8 cellular contexts compared by ENCODE assay signal in the genomic region with DNA sequence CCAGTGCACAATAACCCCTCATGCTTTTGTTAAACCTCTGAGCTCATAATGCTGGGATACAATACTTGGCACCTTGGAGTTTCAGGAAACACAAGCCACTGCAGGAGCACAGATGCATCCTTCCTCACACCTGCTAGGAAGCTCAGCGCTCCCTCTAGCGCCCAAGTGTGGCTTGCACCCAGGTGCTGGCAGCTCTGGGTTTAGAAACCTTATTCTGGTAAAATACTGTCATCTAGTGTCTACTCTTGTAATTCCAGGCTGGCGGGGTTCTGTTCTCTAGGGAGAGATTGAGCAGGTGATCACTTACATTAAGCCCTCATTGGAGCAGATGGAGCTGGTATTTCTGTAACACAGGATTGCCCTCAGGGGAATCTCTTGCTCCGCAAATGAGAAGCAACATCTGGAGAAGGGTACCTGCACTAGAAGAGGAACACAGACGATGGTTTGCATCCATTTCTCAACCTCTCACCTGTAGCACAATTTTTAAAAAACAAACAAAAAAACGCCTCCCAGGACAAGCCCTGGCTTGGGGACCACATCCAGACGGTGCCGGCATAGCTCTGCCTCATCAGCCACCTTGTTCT. TPM values are rescaled to one million over a fixed set of nuclear protein-coding genes. Genes with fewer than 3 reads are reported as not detected.
DNase-seq lines count a peak whose midpoint lies in the region; ATAC-seq and TF ChIP-seq lines count a peak whose summit lies in the region.

No MANE protein-coding gene starts in this region.

- 21% methylated on average over 6 of the region's 8 CpGs for WGBS in right lobe of liver (ENCODE audit: insufficient coverage, low coverage, low lambda C conversion rate, missing lambda C conversion rate)

- H3K4me3 ChIP-seq in right lobe of liver = no peak overlapping the region

- no peak for TF ChIP-seq POLR2A in right lobe of liver (IDR thresholded peaks at IDR 0.05)

- H3K27me3 ChIP-seq in right lobe of liver = no peaks in the 10 kb centered on the region

- H3K9me3 ChIP-seq in right lobe of liver = no peaks in the 10 kb centered on the region

- peak; percentile 99 to 100 (median 100) for TF ChIP-seq CTCF in right lobe of liver (IDR thresholded peaks at IDR 0.05)

- no peak overlapping the region for H3K27ac ChIP-seq in right lobe of liver

- intact Hi-C loops in right lobe of liver (cut with DNase I) = loop anchor here (5.0 to 10.0 kb wide), 2 partner anchors 157 to 159 kb away; no protein-coding TSS in a partner anchor

- H3K4me1 ChIP-seq in right lobe of liver = no peaks in the 10 kb centered on the region

- DNase-seq in GM04504 (ENCODE audit: low read depth) (peak; percentile 54), NCI-H446 treated with DMSO at 0.1 percent for 48 hours (lab: John Stamatoyannopoulos, UW) (peak; percentile 14), dermis microvascular lymphatic vessel endothelial cell (ENCODE audit: low read depth in 2 of 2) (peak; percentile 93 to 94), right lobe of liver (peak; percentile 89), T1000 (lab: John Stamatoyannopoulos, UW) (no peak)
- peak; percentile 88 for DNase-seq in activated CD4-positive, alpha-beta T cell treated with anti-CD3 and anti-CD28 coated beads for 48 hours
- DNase-seq in stimulated activated CD4-positive, alpha-beta T cell treated with anti-CD3 and anti-CD28 coated beads, TNF-alpha, amount 100 ng/mL, for 4 hours (ENCODE audit: low read depth in 3 of 3) = peak in 2 of 3 experiments; percentile 15 to 21

- H3K36me3 ChIP-seq in right lobe of liver = no peaks in the 10 kb centered on the region

- ATAC-seq in HG03139 (IDR thresholded peaks at IDR 0.05; ENCODE audit: unreplicated experiment) = peak; percentile 89
- ATAC-seq in right lobe of liver = peak; percentile 97 to 99 (median 98)

RNA-seq across cellular contexts. Expression of gene CCL1, which starts 1.5 kb away (rescaled TPM):
- total RNA-seq in dermis microvascular lymphatic vessel endothelial cell (not detected in 2 replicates), right lobe of liver (not detected)

RNA-seq across cellular contexts. Expression of gene CCL13, which starts 5.3 kb away (rescaled TPM):
- not detected in 2 replicates for total RNA-seq in dermis microvascular lymphatic vessel endothelial cell
- under 1 TPM in 1 of 6 experiments, not detected in 5; 0.27 TPM for total RNA-seq in right lobe of liver

RNA-seq across cellular contexts. Expression of gene CCL8, which starts 42.3 kb away (rescaled TPM):
- total RNA-seq in dermis microvascular lymphatic vessel endothelial cell (0.13 TPM in 2 replicates), right lobe of liver (under 1 TPM in 1 of 6 experiments, not detected in 5; 0.69 TPM)
